15 cellular contexts compared by ENCODE assay signal in genomic region chr9:135522931-135523330, GRCh38. TPM values are rescaled to one million over a fixed set of nuclear protein-coding genes. Genes with fewer than 3 reads are reported as not detected.
"Had no signal": no experiment of that assay in that cellular context is flagged by ENCODE, and none has a peak within 500 bp of the region (broad histone marks: within the 10 kb centered on the region; RNA-seq: fewer than 3 reads in every experiment).

No MANE protein-coding gene starts in this region.

- H3K4me3 Mint-ChIP-seq: activated naive CD4-positive, alpha-beta T cell treated with anti-CD3 and anti-CD28 coated beads for 36 hours; neural crest cell; stimulated activated effector memory CD8-positive, alpha-beta T cell treated with anti-CD3 and anti-CD28 coated beads, Interleukin-12 subunit alpha, Interleukin-12 subunit beta, amount 100 ng/mL, for 72 hours had no signal

- H3K27me3 ChIP-seq: cardiac muscle cell had no signal

- DNase-seq: activated CD4-positive, alpha-beta T cell treated with anti-CD3 and anti-CD28 coated beads, Interleukin-2, amount 50 U/mL, for 4 hours; activated naive CD4-positive, alpha-beta T cell treated with anti-CD3 and anti-CD28 coated beads for 36 hours; effector CD4-positive, alpha-beta T cell; left ventricle myocardium superior; mesendoderm; small intestine; T-helper 2 cell; transverse colon had no signal

- H3K36me3 Mint-ChIP-seq: stimulated activated effector memory CD8-positive, alpha-beta T cell treated with anti-CD3 and anti-CD28 coated beads, Interleukin-12 subunit alpha, Interleukin-12 subunit beta, amount 100 ng/mL, for 72 hours had no signal

- H3K9me3 ChIP-seq: heart left ventricle, transverse colon had no signal

- H3K9me3 Mint-ChIP-seq: activated naive CD4-positive, alpha-beta T cell treated with anti-CD3 and anti-CD28 coated beads for 36 hours; neural crest cell; stimulated activated effector memory CD8-positive, alpha-beta T cell treated with anti-CD3 and anti-CD28 coated beads, Interleukin-12 subunit alpha, Interleukin-12 subunit beta, amount 100 ng/mL, for 72 hours had no signal

- H3K4me1 Mint-ChIP-seq: stimulated activated effector memory CD8-positive, alpha-beta T cell treated with anti-CD3 and anti-CD28 coated beads, Interleukin-12 subunit alpha, Interleukin-12 subunit beta, amount 100 ng/mL, for 72 hours had no signal

- H3K27ac Mint-ChIP-seq: activated naive CD4-positive, alpha-beta T cell treated with anti-CD3 and anti-CD28 coated beads for 36 hours; stimulated activated effector memory CD8-positive, alpha-beta T cell treated with anti-CD3 and anti-CD28 coated beads, Interleukin-12 subunit alpha, Interleukin-12 subunit beta, amount 100 ng/mL, for 72 hours had no signal

- H3K4me1 ChIP-seq: heart left ventricle, transverse colon had no signal

- H3K4me3 ChIP-seq: cardiac muscle cell, heart left ventricle, transverse colon had no signal

- H3K27ac ChIP-seq: cardiac muscle cell, heart left ventricle, transverse colon had no signal

- H3K36me3 ChIP-seq: cardiac muscle cell, heart left ventricle, transverse colon had no signal

- ATAC-seq: heart left ventricle; left ventricle myocardium superior; stimulated activated effector memory CD8-positive, alpha-beta T cell treated with anti-CD3 and anti-CD28 coated beads, Interleukin-12 subunit alpha, Interleukin-12 subunit beta, amount 100 ng/mL, for 72 hours had no signal

RNA-seq across cellular contexts. Expression of gene LCN1, which starts 1.7 kb away (rescaled TPM):
- total RNA-seq: cardiac muscle cell, fibroblast of lung, frontal cortex, left ventricle myocardium superior, neural crest cell, subcutaneous adipose tissue, transverse colon had no signal

RNA-seq across cellular contexts. Expression of gene OBP2A, which starts 23.0 kb away (rescaled TPM):
- total RNA-seq: activated naive CD4-positive, alpha-beta T cell treated with anti-CD3 and anti-CD28 coated beads for 36 hours; cardiac muscle cell; fibroblast of lung; frontal cortex; heart left ventricle; left ventricle myocardium superior; neural crest cell; subcutaneous adipose tissue; transverse colon had no signal

RNA-seq across cellular contexts. Expression of gene PAEP, which starts 38.6 kb away (rescaled TPM):
- total RNA-seq: activated naive CD4-positive, alpha-beta T cell treated with anti-CD3 and anti-CD28 coated beads for 36 hours; cardiac muscle cell; fibroblast of lung; frontal cortex; heart left ventricle; left ventricle myocardium superior; neural crest cell; subcutaneous adipose tissue; transverse colon had no signal
